In genomic region chr5:131515348-131515747, GRCh38 we compare ENCODE assay signal across 15 cellular contexts.
DNase-seq lines count a peak whose midpoint lies in the region; ATAC-seq, FAIRE-seq and TF ChIP-seq lines count a peak whose summit lies in the region.
"Had no signal": no experiment of that assay in that cellular context is flagged by ENCODE, and none has a peak within 500 bp of the region (broad histone marks: within the 10 kb centered on the region; RNA-seq: fewer than 3 reads in every experiment).

No MANE protein-coding gene starts in this region.

- peaks cover 10% of the 10 kb centered on the region; the same call in 2 of the 3 replicates for H3K4me1 ChIP-seq in A549
- H3K4me1 ChIP-seq in CD8-positive, alpha-beta memory T cell (ENCODE audit: insufficient read depth, low read length), result peaks cover 50% of the 10 kb centered on the region
- H3K4me1 ChIP-seq in neuronal stem cell (ENCODE audit: control insufficient read depth in 2 of 2, insufficient read depth in 1 of 2, low read depth in 1 of 2, low read length in 2 of 2), result peaks cover 7 to 9% of the 10 kb centered on the region in 2 donors

- TF ChIP-seq RAD21 in A549 (conservative IDR thresholded peaks at IDR 0.05 in 1 of 2, IDR thresholded peaks at IDR 0.05 in 1 of 2), result no peak

- ATAC-seq in A549 (no peak), WTC11 (no peak), HG03442 (IDR thresholded peaks at IDR 0.05; ENCODE audit: unreplicated experiment) (no peak)
- ATAC-seq: foreskin keratinocyte had no signal

- H3K79me1 ChIP-seq in neuronal stem cell (ENCODE audit: low read depth, low read length), result no peaks in the 10 kb centered on the region

- H4K8ac ChIP-seq in neuronal stem cell (ENCODE audit: low read depth, low read length), result no peak overlapping the region

- CTCF ChIA-PET in A549 (lab: Yijun Ruan, JAX) (no interaction called here), WTC11 (lab: Charles Lee) (no interaction called here)
- CTCF ChIA-PET in CD8-positive, alpha-beta memory T cell (lab: Charles Lee), result interaction anchor here (1.3 to 1.9 kb wide), 3 partner anchors 17 to 254 kb away, joined by 3 to 5 read pairs (median 4); no protein-coding TSS in a partner anchor

- H3K4me1 Mint-ChIP-seq in CD8-positive, alpha-beta memory T cell, result peaks cover 50 to 64% (median 62%) of the 10 kb centered on the region in 3 donors
- peaks cover 4% of the 10 kb centered on the region for H3K4me1 Mint-ChIP-seq in WTC11

- peaks cover 4 to 40% (median 13%) of the 10 kb centered on the region in 3 donors for H3K36me3 Mint-ChIP-seq in CD8-positive, alpha-beta memory T cell
- H3K36me3 Mint-ChIP-seq in WTC11, result peaks cover 7% of the 10 kb centered on the region

- H3K4me2 ChIP-seq in A549 (0 out of 3 replicates have a peak overlapping the region, but pooled peaks have one; percentile 6), neuronal stem cell (ENCODE audit: insufficient read depth, low read length, poor library complexity, severe bottlenecking) (no peak overlapping the region)

- intact Hi-C loops in head of caudate nucleus (cut with DNase I), result no loop called here

- H4K91ac ChIP-seq in neuronal stem cell (ENCODE audit: low read depth, low read length, poor library complexity), result no peak overlapping the region

- H2BK12ac ChIP-seq in neuronal stem cell (ENCODE audit: low read length), result no peak overlapping the region

- no peak overlapping the region for H2BK120ac ChIP-seq in neuronal stem cell (ENCODE audit: low read depth, low read length)

- no peaks in the 10 kb centered on the region for H3K9me3 ChIP-seq in A549
- H3K9me3 ChIP-seq in CD8-positive, alpha-beta memory T cell (ENCODE audit: low read length), result no peaks in the 10 kb centered on the region
- no peaks in the 10 kb centered on the region for H3K9me3 ChIP-seq in neuronal stem cell (replicated peaks in 1 of 2; ENCODE audit: control insufficient read depth in 2 of 2, insufficient read depth in 1 of 2, low read depth in 1 of 2, low read length in 2 of 2)
- H3K9me3 ChIP-seq in MG63, result no peaks in the 10 kb centered on the region
- H3K9me3 ChIP-seq: stomach had no signal

- DNase-seq in A549 (ENCODE audit: low read depth in 1 of 2, low spot score in 1 of 2) (no peak), WTC11 (ENCODE audit: low spot score) (no peak), fibroblast of villous mesenchyme (ENCODE audit: low read depth) (peak; percentile 20), head of caudate nucleus (no peak), neuronal stem cell (ENCODE audit: low spot score) (no peak), MG63 (no peak)
- no peak for DNase-seq in CD8-positive, alpha-beta memory T cell
- DNase-seq: anterior cingulate cortex; NCI-H1417 treated with DMSO at 0.1 percent for 48 hours; NCI-H524 treated with DMSO at 0.1 percent for 48 hours; retina; stimulated activated CD4-positive, alpha-beta T cell treated with anti-CD3 and anti-CD28 coated beads, Interleukin-4, amount 100 ng/mL, for 24 hours; stomach had no signal

- no peak overlapping the region for H2BK5ac ChIP-seq in neuronal stem cell (ENCODE audit: low read length)

- H2BK15ac ChIP-seq in neuronal stem cell (ENCODE audit: low read length), result no peak overlapping the region

- WGBS in A549 (ENCODE audit: missing lambda C conversion rate), result 77% methylated on average over 3 of the region's 3 CpGs
- no CpG with 5 or more reads among the region's 3 CpGs for WGBS in neuronal stem cell (ENCODE audit: extremely low coverage in 2 of 2, insufficient read length in 2 of 2, insufficient replicate concordance in 1 of 2), 2 donors

- H3K27ac ChIP-seq in A549 (no peak overlapping the region), neuronal stem cell (replicated peaks; ENCODE audit: low read length) (no peak overlapping the region)
- H3K27ac ChIP-seq in CD8-positive, alpha-beta memory T cell (ENCODE audit: low read depth, low read length), result no peak overlapping the region
- H3K27ac ChIP-seq: foreskin keratinocyte had no signal

- no peaks in the 10 kb centered on the region for H3K27me3 Mint-ChIP-seq in CD8-positive, alpha-beta memory T cell
- no peaks in the 10 kb centered on the region for H3K27me3 Mint-ChIP-seq in WTC11 (ENCODE audit: low read depth)

- POLR2A ChIA-PET in A549 (lab: Yijun Ruan, JAX), result no interaction called here
- POLR2A ChIA-PET in CD8-positive, alpha-beta memory T cell (lab: Charles Lee), result no interaction called here
- POLR2A ChIA-PET in WTC11 (lab: Charles Lee), result no interaction called here

- H3K27me3 ChIP-seq in CD8-positive, alpha-beta memory T cell (ENCODE audit: insufficient read depth, low read length, poor library complexity, severe bottlenecking), result no peaks in the 10 kb centered on the region
- no peaks in the 10 kb centered on the region for H3K27me3 ChIP-seq in neuronal stem cell (ENCODE audit: control insufficient read depth in 3 of 3, insufficient read depth in 3 of 3, low read depth in 1 of 3, low read length in 3 of 3)
- no peaks in the 10 kb centered on the region for H3K27me3 ChIP-seq in MG63
- H3K27me3 ChIP-seq: foreskin keratinocyte, stomach had no signal

- no peak overlapping the region for H3K4ac ChIP-seq in neuronal stem cell (ENCODE audit: low read length)

- H3K4me3 Mint-ChIP-seq in CD8-positive, alpha-beta memory T cell, result peak overlapping the region; percentile 65 to 85 (median 81)
- H3K4me3 Mint-ChIP-seq in WTC11, result no peak overlapping the region

- no peak overlapping the region for H2AK5ac ChIP-seq in neuronal stem cell (ENCODE audit: low read depth, low read length)

- TF ChIP-seq CTCF in A549 (IDR thresholded peaks at IDR 0.05) (no peak), WTC11 (IDR thresholded peaks at IDR 0.05) (no peak), fibroblast of villous mesenchyme (IDR thresholded peaks at IDR 0.05; ENCODE audit: insufficient read depth, low read depth, low read length) (no peak)

- H2AFZ ChIP-seq in neuronal stem cell (ENCODE audit: low read length), result no peak overlapping the region

- H3K9me3 Mint-ChIP-seq in CD8-positive, alpha-beta memory T cell, result no peaks in the 10 kb centered on the region
- H3K9me3 Mint-ChIP-seq in WTC11, result no peaks in the 10 kb centered on the region

- TF ChIP-seq EP300 in A549 (IDR thresholded peaks at IDR 0.05), result no peak

- H3K4me3 ChIP-seq in A549 (no peak overlapping the region), fibroblast of villous mesenchyme (ENCODE audit: low read depth, low read length) (no peak overlapping the region), neuronal stem cell (ENCODE audit: low read length in 2 of 2) (no peak overlapping the region), MG63 (no peak overlapping the region)
- H3K4me3 ChIP-seq in CD8-positive, alpha-beta memory T cell (ENCODE audit: low read length), result peak overlapping the region; percentile 55
- H3K4me3 ChIP-seq: stomach had no signal

- no peak overlapping the region for H3K9ac ChIP-seq in neuronal stem cell (ENCODE audit: low read depth, low read length, poor library complexity)

- H3K27ac Mint-ChIP-seq in CD8-positive, alpha-beta memory T cell, result peak overlapping the region; percentile 75 to 98 (median 92)
- peak overlapping the region; percentile 3; the same call in 1 of the 2 replicates for H3K27ac Mint-ChIP-seq in WTC11

- no peak overlapping the region for H3K18ac ChIP-seq in neuronal stem cell (ENCODE audit: low read length)

- H3K14ac ChIP-seq in neuronal stem cell (ENCODE audit: low read length), result no peak overlapping the region

- H3K36me3 ChIP-seq in CD8-positive, alpha-beta memory T cell (ENCODE audit: insufficient read depth, low read length), result peaks cover 5% of the 10 kb centered on the region
- H3K36me3 ChIP-seq in neuronal stem cell (replicated peaks in 1 of 2; ENCODE audit: control insufficient read depth in 2 of 2, insufficient read depth in 2 of 2, low read length in 2 of 2) (peaks cover 0 to 30% of the 10 kb centered on the region in 2 donors), MG63 (peaks cover 3% of the 10 kb centered on the region)

- TF ChIP-seq POLR2A in A549 (IDR thresholded peaks at IDR 0.05; ENCODE audit: low read length), result no peak

- no peak overlapping the region for H3K23ac ChIP-seq in neuronal stem cell (ENCODE audit: low read depth, low read length, poor library complexity)

- no peak for FAIRE-seq in A549 (lab: Jason Lieb, UNC)

TF ChIP-seq in A549, 52 proteins besides CTCF, POLR2A, EP300 and RAD21 (continues in another document):
- TF ChIP-seq PHF8 (IDR thresholded peaks at IDR 0.05; ENCODE audit: borderline replicate concordance, low read depth) (no peak), HDAC2 (IDR thresholded peaks at IDR 0.05) (no peak), KDM1A (IDR thresholded peaks at IDR 0.05; ENCODE audit: low read depth) (no peak), NPAS2 (CRISPR knock-in tag; IDR thresholded peaks at IDR 0.05; ENCODE audit: borderline replicate concordance) (no peak), TP53 (CRISPR knock-in tag; IDR thresholded peaks at IDR 0.05) (no peak), MAZ (IDR thresholded peaks at IDR 0.05; ENCODE audit: borderline replicate concordance, low read depth, low read length) (no peak), HOXB13 (CRISPR knock-in tag; IDR thresholded peaks at IDR 0.05; ENCODE audit: low read depth) (no peak), FOSB (CRISPR knock-in tag; IDR thresholded peaks at IDR 0.05) (no peak)
- TF ChIP-seq, protein P1, sequence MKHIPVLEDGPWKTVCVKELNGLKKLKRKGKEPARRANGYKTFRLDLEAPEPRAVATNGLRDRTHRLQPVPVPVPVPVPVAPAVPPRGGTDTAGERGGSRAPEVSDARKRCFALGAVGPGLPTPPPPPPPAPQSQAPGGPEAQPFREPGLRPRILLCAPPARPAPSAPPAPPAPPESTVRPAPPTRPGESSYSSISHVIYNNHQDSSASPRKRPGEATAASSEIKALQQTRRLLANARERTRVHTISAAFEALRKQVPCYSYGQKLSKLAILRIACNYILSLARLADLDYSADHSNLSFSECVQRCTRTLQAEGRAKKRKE (CRISPR knock-in tag; IDR thresholded peaks at IDR 0.05; ENCODE audit: low read depth), result no peak

TF ChIP-seq in WTC11, 78 proteins besides CTCF, POLR2A, EP300 and RAD21 (continues in another document):
- TF ChIP-seq ATF1 (CRISPR knock-in tag; IDR thresholded peaks at IDR 0.05), result no peak
- no peak for TF ChIP-seq NFYB (CRISPR knock-in tag; conservative IDR thresholded peaks at IDR 0.05; ENCODE audit: low read depth)
- TF ChIP-seq GABPB1 (CRISPR knock-in tag; IDR thresholded peaks at IDR 0.05), result no peak
- TF ChIP-seq KAT7 (CRISPR knock-in tag; IDR thresholded peaks at IDR 0.05; ENCODE audit: borderline replicate concordance), result no peak
